In the genomic region with DNA sequence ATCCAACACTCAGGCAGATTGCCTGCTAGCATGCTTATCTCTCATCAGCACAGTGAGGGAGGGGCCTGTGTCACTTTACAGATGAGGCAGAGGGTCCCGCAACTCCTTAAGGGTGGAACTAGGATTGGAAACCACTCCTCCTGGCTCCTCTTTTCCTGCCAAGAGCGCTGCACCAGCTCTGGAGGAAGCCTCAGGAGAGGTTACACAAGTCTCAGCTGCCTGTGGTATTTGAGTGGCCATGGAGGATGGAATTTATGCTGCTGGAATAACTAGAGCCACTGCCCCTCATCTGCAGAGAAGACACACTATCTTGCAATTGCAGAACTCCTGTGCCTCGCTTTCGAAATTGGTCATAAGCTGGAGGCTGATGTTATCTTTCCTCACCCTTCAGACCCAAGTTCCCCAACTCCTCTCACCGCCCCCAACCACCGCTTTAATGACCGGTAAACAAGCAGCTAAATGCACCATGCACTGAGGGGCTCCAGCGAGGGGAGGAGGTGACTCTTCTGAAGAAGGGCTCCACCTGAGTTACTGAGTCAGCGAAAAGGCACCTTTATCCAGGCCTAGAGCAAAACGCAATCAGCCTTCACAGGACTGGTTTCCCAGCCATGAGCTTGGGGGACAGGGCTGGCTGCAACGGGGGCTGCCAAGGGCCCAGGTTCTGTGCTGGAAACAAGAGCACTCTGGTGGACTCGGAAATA, we compare ENCODE assay signal across 29 cellular contexts.
A peak's percentile ranks its signal among the peaks of the same experiment; 100 is the strongest.
DNase-seq lines count a peak whose midpoint lies in the region; ATAC-seq, FAIRE-seq and TF ChIP-seq lines count a peak whose summit lies in the region.
"Had no signal": no experiment of that assay in that cellular context is flagged by ENCODE, and none has a peak within 500 bp of the region (broad histone marks: within the 10 kb centered on the region; RNA-seq: fewer than 3 reads in every experiment).

No MANE protein-coding gene starts in this region.

- POLR2A ChIA-PET in HepG2 (lab: Yijun Ruan, JAX): no interaction called here

- H3K9me3 ChIP-seq in HepG2 (ENCODE audit: low read length) (peaks cover 8% of the 10 kb centered on the region; the same call in 1 of the 2 replicates), right lobe of liver (no peaks in the 10 kb centered on the region), mesodermal cell (ENCODE audit: control insufficient read depth, low read length) (no peaks in the 10 kb centered on the region), upper lobe of right lung (no peaks in the 10 kb centered on the region)
- H3K9me3 ChIP-seq: body of pancreas, MG63, tibial nerve had no signal

- no peaks in the 10 kb centered on the region; a peak in 2 of 5 replicates for H3K27me3 ChIP-seq in HepG2 (ENCODE audit: control insufficient read depth in 1 of 2, insufficient read depth in 2 of 2, low read length in 2 of 2)
- no peaks in the 10 kb centered on the region for H3K27me3 ChIP-seq in right lobe of liver
- H3K27me3 ChIP-seq in upper lobe of right lung: no peaks in the 10 kb centered on the region
- H3K27me3 ChIP-seq: body of pancreas, MG63, tibial nerve had no signal

- FAIRE-seq in HepG2 (lab: Jason Lieb, UNC): no peak
- FAIRE-seq: endothelial cell of umbilical vein had no signal

- BruUV-seq in HepG2 (replicated peaks; lab: Mats Ljungman, UMichigan): no TSS peak

- no peak overlapping the region for H3K9ac ChIP-seq in HepG2 (ENCODE audit: insufficient read depth, low read depth, low read length)

- TF ChIP-seq CTCF in HepG2 (CRISPR knock-in tag; IDR thresholded peaks at IDR 0.05) (no peak), right lobe of liver (IDR thresholded peaks at IDR 0.05) (no peak), choroid plexus epithelial cell (conservative IDR thresholded peaks at IDR 0.05; ENCODE audit: low read depth, low read length) (no peak), upper lobe of right lung (IDR thresholded peaks at IDR 0.05) (no peak)

- H4K20me1 ChIP-seq in HepG2 (ENCODE audit: insufficient read depth, low read length): no peaks in the 10 kb centered on the region

- in situ Hi-C loops in HepG2 (cut with HindIII; ENCODE audit: extremely low pct_ligation_motif_present, low pct_unique_long_range_greater_than_20kb): no loop called here

- no peaks in the 10 kb centered on the region for H3K36me3 ChIP-seq in HepG2 (replicated peaks in 1 of 2; ENCODE audit: control insufficient read depth in 1 of 2, insufficient read depth in 2 of 2, low read length in 2 of 2)
- no peaks in the 10 kb centered on the region for H3K36me3 ChIP-seq in right lobe of liver
- no peaks in the 10 kb centered on the region for H3K36me3 ChIP-seq in mesodermal cell (ENCODE audit: control insufficient read depth, insufficient read depth, low read length)
- H3K36me3 ChIP-seq in upper lobe of right lung: no peaks in the 10 kb centered on the region
- H3K36me3 ChIP-seq: MG63, tibial nerve, WERI-Rb-1 had no signal

- TF ChIP-seq POLR2A in HepG2 (IDR thresholded peaks at IDR 0.05; ENCODE audit: insufficient read depth in 1 of 2, low read depth in 2 of 2, low read length in 2 of 2) (no peak), right lobe of liver (IDR thresholded peaks at IDR 0.05) (no peak)

- H3K79me2 ChIP-seq in HepG2 (ENCODE audit: insufficient read depth, low read length): no peaks in the 10 kb centered on the region

- no peak for TF ChIP-seq RAD21 in HepG2 (CRISPR knock-in tag; IDR thresholded peaks at IDR 0.05)

- intact Hi-C loops in HepG2 (cut with micrococcal nuclease; ENCODE audit: unreplicated experiment): no loop called here
- intact Hi-C loops in right lobe of liver (cut with DNase I): no loop called here
- intact Hi-C loops in upper lobe of right lung (cut with DNase I): no loop called here

- no peak overlapping the region for H3K27ac ChIP-seq in HepG2 (ENCODE audit: extremely low read length, insufficient read depth, low read length)
- H3K27ac ChIP-seq in right lobe of liver: no peak overlapping the region
- peak overlapping the region; percentile 58 for H3K27ac ChIP-seq in mesodermal cell (ENCODE audit: low read depth, low read length, severe bottlenecking)
- peak overlapping the region; percentile 36 for H3K27ac ChIP-seq in upper lobe of right lung
- H3K27ac ChIP-seq: body of pancreas, SK-N-MC, skin epidermis, tibial nerve, WERI-Rb-1 had no signal

- CTCF ChIA-PET in HepG2 (lab: Yijun Ruan, JAX; ENCODE audit: low intra/inter-chr PET ratio, low total read pairs): no interaction called here

- no peak overlapping the region for H3K4me3 ChIP-seq in HepG2 (replicated peaks in 1 of 3; ENCODE audit: insufficient read depth in 1 of 3, low read depth in 2 of 3, low read length in 3 of 3)
- H3K4me3 ChIP-seq in right lobe of liver: no peak overlapping the region
- H3K4me3 ChIP-seq in choroid plexus epithelial cell (ENCODE audit: low read depth, low read length): no peak overlapping the region
- no peak overlapping the region for H3K4me3 ChIP-seq in mesodermal cell (ENCODE audit: extremely low read depth, insufficient read depth, low read length, poor library complexity, severe bottlenecking)
- H3K4me3 ChIP-seq in upper lobe of right lung: no peak overlapping the region
- H3K4me3 ChIP-seq: body of pancreas, MG63, SK-N-MC, skin epidermis, tibial nerve had no signal

- DNase-seq in HepG2 (ENCODE audit: low spot score): no peak
- DNase-seq in right lobe of liver: no peak
- DNase-seq in choroid plexus epithelial cell (ENCODE audit: low read depth): peak; percentile 3
- DNase-seq in upper lobe of right lung: no peak
- no peak for DNase-seq in AG20443 (ENCODE audit: low spot score)
- DNase-seq in AG08396 (ENCODE audit: low spot score): no peak
- no peak for DNase-seq in NCI-H524 (lab: John Stamatoyannopoulos, UW)
- DNase-seq: activated CD4-positive, alpha-beta T cell treated with anti-CD3 and anti-CD28 coated beads for 48 hours; activated naive CD8-positive, alpha-beta T cell treated with anti-CD3 and anti-CD28 coated beads, Interleukin-2, amount 50 U/mL, for 24 hours; activated T-cell treated with anti-CD3 and anti-CD28 coated beads, Interleukin-2, amount 50 U/mL, for 4 hours; DMS79; GF-D8; glutamatergic neuron; KG1; kidney glomerular epithelial cell; MG63; NCI-H1417 treated with DMSO at 0.1 percent for 48 hours; NCI-H2081; NCI-H774; occipital lobe; stimulated activated CD4-positive, alpha-beta T cell treated with anti-CD3 and anti-CD28 coated beads, Interleukin-1b, Interleukin-23, amount 100 ng/mL, for 48 hours; stimulated activated CD8-positive, alpha-beta memory T cell treated with anti-CD3 and anti-CD28 coated beads, Interleukin-4, amount 100 ng/mL, for 48 hours; WERI-Rb-1 had no signal

- no peak overlapping the region for H2AFZ ChIP-seq in HepG2 (ENCODE audit: low read length)

- 46% methylated on average over 10 of the region's 12 CpGs for WGBS in HepG2 (ENCODE audit: low lambda C conversion rate)
- 29% methylated on average over 8 of the region's 12 CpGs for WGBS in right lobe of liver (ENCODE audit: insufficient coverage, low coverage, low lambda C conversion rate, missing lambda C conversion rate)
- 51 to 72% methylated on average over 5 to 11 of the region's 12 CpGs for WGBS in mesodermal cell (ENCODE audit: insufficient coverage in 2 of 2), 2 experiments

- no peak overlapping the region for H3K4me2 ChIP-seq in HepG2 (ENCODE audit: low read depth, low read length)

- peak; percentile 23; the same call in 2 of the 3 replicates for ATAC-seq in HepG2
- ATAC-seq in right lobe of liver: no peak
- ATAC-seq in upper lobe of right lung: peak; percentile 67
- ATAC-seq: activated naive CD8-positive, alpha-beta T cell treated with anti-CD3 and anti-CD28 coated beads, Interleukin-2, amount 50 U/mL, for 24 hours; activated T-cell treated with anti-CD3 and anti-CD28 coated beads, Interleukin-2, amount 50 U/mL, for 4 hours; body of pancreas had no signal

- no peak for TF ChIP-seq EP300 in HepG2 (IDR thresholded peaks at IDR 0.05; ENCODE audit: low read depth in 2 of 2, low read length in 2 of 2)
- no peak for TF ChIP-seq EP300 in HepG2 (CRISPR knock-in tag; IDR thresholded peaks at IDR 0.05; ENCODE audit: borderline replicate concordance)

- H3K4me1 ChIP-seq in HepG2 (ENCODE audit: insufficient read depth, low read length): peaks cover 8% of the 10 kb centered on the region
- no peaks in the 10 kb centered on the region for H3K4me1 ChIP-seq in right lobe of liver
- H3K4me1 ChIP-seq in mesodermal cell (ENCODE audit: control insufficient read depth, insufficient read depth, low read length, poor library complexity, severe bottlenecking): peaks cover 14% of the 10 kb centered on the region
- H3K4me1 ChIP-seq in upper lobe of right lung: no peaks in the 10 kb centered on the region
- H3K4me1 ChIP-seq: tibial nerve had no signal

TF ChIP-seq in HepG2, 621 proteins besides CTCF, POLR2A, EP300 and RAD21 (continues in another document):
- TF ChIP-seq MAFF (IDR thresholded peaks at IDR 0.05; ENCODE audit: low read depth, low read length): peak; percentile 88
- TF ChIP-seq ARNTL (CRISPR knock-in tag; IDR thresholded peaks at IDR 0.05): 0 out of 2 replicates have a peak, but pooled peaks have one; percentile 3
- TF ChIP-seq, protein P1, sequence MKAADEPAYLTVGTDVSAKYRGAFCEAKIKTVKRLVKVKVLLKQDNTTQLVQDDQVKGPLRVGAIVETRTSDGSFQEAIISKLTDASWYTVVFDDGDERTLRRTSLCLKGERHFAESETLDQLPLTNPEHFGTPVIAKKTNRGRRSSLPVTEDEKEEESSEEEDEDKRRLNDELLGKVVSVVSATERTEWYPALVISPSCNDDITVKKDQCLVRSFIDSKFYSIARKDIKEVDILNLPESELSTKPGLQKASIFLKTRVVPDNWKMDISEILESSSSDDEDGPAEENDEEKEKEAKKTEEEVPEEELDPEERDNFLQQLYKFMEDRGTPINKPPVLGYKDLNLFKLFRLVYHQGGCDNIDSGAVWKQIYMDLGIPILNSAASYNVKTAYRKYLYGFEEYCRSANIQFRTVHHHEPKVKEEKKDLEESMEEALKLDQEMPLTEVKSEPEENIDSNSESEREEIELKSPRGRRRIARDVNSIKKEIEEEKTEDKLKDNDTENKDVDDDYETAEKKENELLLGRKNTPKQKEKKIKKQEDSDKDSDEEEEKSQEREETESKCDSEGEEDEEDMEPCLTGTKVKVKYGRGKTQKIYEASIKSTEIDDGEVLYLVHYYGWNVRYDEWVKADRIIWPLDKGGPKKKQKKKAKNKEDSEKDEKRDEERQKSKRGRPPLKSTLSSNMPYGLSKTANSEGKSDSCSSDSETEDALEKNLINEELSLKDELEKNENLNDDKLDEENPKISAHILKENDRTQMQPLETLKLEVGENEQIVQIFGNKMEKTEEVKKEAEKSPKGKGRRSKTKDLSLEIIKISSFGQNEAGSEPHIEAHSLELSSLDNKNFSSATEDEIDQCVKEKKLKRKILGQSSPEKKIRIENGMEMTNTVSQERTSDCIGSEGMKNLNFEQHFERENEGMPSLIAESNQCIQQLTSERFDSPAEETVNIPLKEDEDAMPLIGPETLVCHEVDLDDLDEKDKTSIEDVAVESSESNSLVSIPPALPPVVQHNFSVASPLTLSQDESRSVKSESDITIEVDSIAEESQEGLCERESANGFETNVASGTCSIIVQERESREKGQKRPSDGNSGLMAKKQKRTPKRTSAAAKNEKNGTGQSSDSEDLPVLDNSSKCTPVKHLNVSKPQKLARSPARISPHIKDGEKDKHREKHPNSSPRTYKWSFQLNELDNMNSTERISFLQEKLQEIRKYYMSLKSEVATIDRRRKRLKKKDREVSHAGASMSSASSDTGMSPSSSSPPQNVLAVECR (CRISPR knock-in tag; IDR thresholded peaks at IDR 0.05; ENCODE audit: borderline replicate concordance): no peak

Comparison
In these comparisons a context has a peak if more than half of its experiments do, and no peak if none do; other contexts are left out.
1. ATAC-seq: peak in HepG2 (single experiment) and upper lobe of right lung (single experiment); none in right lobe of liver (0 of 4).
2. H3K27ac ChIP-seq: peak in mesodermal cell (single experiment) and upper lobe of right lung (single experiment); none in HepG2 (single experiment) and right lobe of liver (0 of 3).